21 cellular contexts compared by ENCODE assay signal in genomic region chr9:137943655-137944054, GRCh38.
DNase-seq lines count a peak whose midpoint lies in the region; ATAC-seq and TF ChIP-seq lines count a peak whose summit lies in the region.
"Had no signal": no experiment of that assay in that cellular context is flagged by ENCODE, and none has a peak within 500 bp of the region (broad histone marks: within the 10 kb centered on the region; RNA-seq: fewer than 3 reads in every experiment).

No MANE protein-coding gene starts in this region.

- H3K9me3 Mint-ChIP-seq in activated T-helper 17 cell treated with anti-CD3 and anti-CD28 coated beads, Interleukin-2, amount 50 U/mL, for 72 hours: peaks cover 15% of the 10 kb centered on the region

- no peaks in the 10 kb centered on the region for H3K36me3 Mint-ChIP-seq in activated T-helper 17 cell treated with anti-CD3 and anti-CD28 coated beads, Interleukin-2, amount 50 U/mL, for 72 hours (ENCODE audit: low read depth)
- H3K36me3 Mint-ChIP-seq: CD4-positive, CD25-positive, alpha-beta regulatory T cell had no signal

- peaks cover 10% of the 10 kb centered on the region for H3K27me3 Mint-ChIP-seq in activated T-helper 17 cell treated with anti-CD3 and anti-CD28 coated beads, Interleukin-2, amount 50 U/mL, for 72 hours

- no peak overlapping the region for H3K4me3 ChIP-seq in MM.1S (ENCODE audit: low read length)
- H3K4me3 ChIP-seq: BLaER1, GM12878, GM23248 had no signal

- H3K9me3 ChIP-seq in MM.1S (replicated peaks; ENCODE audit: insufficient read depth, low read length): no peaks in the 10 kb centered on the region

- no peak overlapping the region for H3K4me2 ChIP-seq in MM.1S (ENCODE audit: low read depth, low read length)
- H3K4me2 ChIP-seq: BLaER1 had no signal

- H4K20me1 ChIP-seq in MM.1S (ENCODE audit: insufficient read depth, low read length): no peaks in the 10 kb centered on the region
- H4K20me1 ChIP-seq: BLaER1 had no signal

- TF ChIP-seq CTCF in MM.1S (IDR thresholded peaks at IDR 0.05; ENCODE audit: low read length): no peak

- H3K36me3 ChIP-seq in MM.1S (replicated peaks; ENCODE audit: insufficient read depth, low read length): no peaks in the 10 kb centered on the region
- H3K36me3 ChIP-seq: BLaER1 had no signal

- no peaks in the 10 kb centered on the region for H3K79me2 ChIP-seq in MM.1S (ENCODE audit: low read length)

- H3K9me2 ChIP-seq in MM.1S (replicated peaks; ENCODE audit: insufficient read depth, low read length): no peaks in the 10 kb centered on the region

- peak overlapping the region; percentile 35; the same call in 1 of the 2 replicates for H3K27ac ChIP-seq in MM.1S (ENCODE audit: low read length)
- H3K27ac ChIP-seq: BLaER1, C4-2B, GM23248 had no signal

- H2AFZ ChIP-seq in MM.1S (ENCODE audit: low read length): no peak overlapping the region
- H2AFZ ChIP-seq: GM23248 had no signal

- no peak overlapping the region for H3K9ac ChIP-seq in MM.1S (ENCODE audit: low read length)
- H3K9ac ChIP-seq: BLaER1, GM23248 had no signal

- no peak overlapping the region for H3K4me3 Mint-ChIP-seq in activated T-helper 17 cell treated with anti-CD3 and anti-CD28 coated beads, Interleukin-2, amount 50 U/mL, for 72 hours
- H3K4me3 Mint-ChIP-seq: B cell; CD4-positive, CD25-positive, alpha-beta regulatory T cell; CD8-positive, alpha-beta memory T cell; H9; HFFc6 had no signal

- no peaks in the 10 kb centered on the region for H3K4me1 Mint-ChIP-seq in activated T-helper 17 cell treated with anti-CD3 and anti-CD28 coated beads, Interleukin-2, amount 50 U/mL, for 72 hours
- H3K4me1 Mint-ChIP-seq: B cell; CD4-positive, CD25-positive, alpha-beta regulatory T cell; CD8-positive, alpha-beta memory T cell; H9 had no signal

- H3K4me1 ChIP-seq in MM.1S (ENCODE audit: low read length): no peaks in the 10 kb centered on the region
- H3K4me1 ChIP-seq: BLaER1 had no signal

- no peaks in the 10 kb centered on the region for H3F3A ChIP-seq in MM.1S (ENCODE audit: insufficient read depth, low read length)

- no peak overlapping the region for H3K27ac Mint-ChIP-seq in activated T-helper 17 cell treated with anti-CD3 and anti-CD28 coated beads, Interleukin-2, amount 50 U/mL, for 72 hours
- H3K27ac Mint-ChIP-seq: B cell; CD4-positive, CD25-positive, alpha-beta regulatory T cell; CD8-positive, alpha-beta memory T cell; H9; HFFc6 had no signal

- ATAC-seq in activated T-helper 17 cell treated with anti-CD3 and anti-CD28 coated beads, Interleukin-2, amount 50 U/mL, for 72 hours (replicated peaks): peak; percentile 42
- ATAC-seq: GM12878, HCT116 had no signal

- DNase-seq in H4 (ENCODE audit: low spot score) (peak; percentile 53), HT1080 (ENCODE audit: low read depth) (peak; percentile 24), MM.1S (peak; percentile 78), cortex of kidney (lab: John Stamatoyannopoulos, UW) (no peak), SW 1271 (lab: John Stamatoyannopoulos, UW) (no peak), NOMO-1 treated with dmso at 0.1 percent for 144 hours (lab: John Stamatoyannopoulos, UW; ENCODE audit: unreplicated experiment) (no peak)
- DNase-seq: CD4-positive, CD25-positive, alpha-beta regulatory T cell; CD8-positive, alpha-beta memory T cell; DMS 273 treated with DMSO at 0.1 percent for 48 hours; DMS79; EL; GDM1; GM23248; H9; HFFc6 had no signal

- peaks cover 15% of the 10 kb centered on the region; the same call in 1 of the 2 replicates for H3K27me3 ChIP-seq in MM.1S (replicated peaks; ENCODE audit: insufficient read depth, low read length)
- H3K27me3 ChIP-seq: BLaER1 had no signal

Comparison
In these comparisons a context has a peak if more than half of its experiments do, and no peak if none do; other contexts are left out.
1. DNase-seq: peak in H4 (single experiment), HT1080 (single experiment) and MM.1S (single experiment); none in cortex of kidney (single experiment), SW 1271 (0 of 2) and NOMO-1 treated with dmso at 0.1 percent for 144 hours (single experiment).